1 cellular context compared by ENCODE assay signal in the genomic region with DNA sequence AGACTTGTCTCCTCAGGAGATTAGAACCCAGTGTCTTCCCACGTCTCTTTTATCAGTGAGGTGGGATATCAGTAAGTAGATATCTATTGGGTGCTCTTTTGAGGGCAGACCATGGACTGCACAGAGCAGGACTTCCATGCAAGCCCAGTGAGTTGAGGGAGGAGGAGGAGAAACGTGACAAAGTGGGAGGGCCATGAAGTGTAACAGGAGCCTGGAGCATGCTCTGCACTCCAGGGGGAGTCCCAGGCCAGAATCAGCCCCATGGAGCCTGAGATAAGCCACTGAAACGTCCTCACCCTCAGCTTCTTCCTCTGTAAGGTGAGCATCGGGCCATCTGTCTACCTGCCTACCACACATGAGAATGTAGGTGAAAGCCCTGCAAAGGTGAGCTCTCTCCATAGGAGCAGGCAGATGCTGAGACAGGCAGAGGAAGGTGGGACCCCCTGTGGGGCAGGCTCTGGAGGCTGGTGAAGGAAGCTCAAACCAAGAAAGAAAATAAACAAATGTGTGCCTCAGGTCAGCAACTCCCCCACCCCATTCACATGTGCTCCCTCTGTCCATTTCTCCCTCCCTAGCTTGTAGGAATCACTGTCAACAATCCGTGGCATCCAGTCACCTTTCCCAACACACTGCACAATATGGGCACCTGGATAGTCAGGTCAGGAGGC.
TF ChIP-seq lines count a peak whose summit lies in the region.

No MANE protein-coding gene starts in this region.

TF ChIP-seq in GM23338, 12 proteins besides CTCF, POLR2A, EP300 and RAD21 (continued from another document):
- no peak for TF ChIP-seq ZNF114 (CRISPR knock-in tag; IDR thresholded peaks at IDR 0.05)
- TF ChIP-seq, protein P1, sequence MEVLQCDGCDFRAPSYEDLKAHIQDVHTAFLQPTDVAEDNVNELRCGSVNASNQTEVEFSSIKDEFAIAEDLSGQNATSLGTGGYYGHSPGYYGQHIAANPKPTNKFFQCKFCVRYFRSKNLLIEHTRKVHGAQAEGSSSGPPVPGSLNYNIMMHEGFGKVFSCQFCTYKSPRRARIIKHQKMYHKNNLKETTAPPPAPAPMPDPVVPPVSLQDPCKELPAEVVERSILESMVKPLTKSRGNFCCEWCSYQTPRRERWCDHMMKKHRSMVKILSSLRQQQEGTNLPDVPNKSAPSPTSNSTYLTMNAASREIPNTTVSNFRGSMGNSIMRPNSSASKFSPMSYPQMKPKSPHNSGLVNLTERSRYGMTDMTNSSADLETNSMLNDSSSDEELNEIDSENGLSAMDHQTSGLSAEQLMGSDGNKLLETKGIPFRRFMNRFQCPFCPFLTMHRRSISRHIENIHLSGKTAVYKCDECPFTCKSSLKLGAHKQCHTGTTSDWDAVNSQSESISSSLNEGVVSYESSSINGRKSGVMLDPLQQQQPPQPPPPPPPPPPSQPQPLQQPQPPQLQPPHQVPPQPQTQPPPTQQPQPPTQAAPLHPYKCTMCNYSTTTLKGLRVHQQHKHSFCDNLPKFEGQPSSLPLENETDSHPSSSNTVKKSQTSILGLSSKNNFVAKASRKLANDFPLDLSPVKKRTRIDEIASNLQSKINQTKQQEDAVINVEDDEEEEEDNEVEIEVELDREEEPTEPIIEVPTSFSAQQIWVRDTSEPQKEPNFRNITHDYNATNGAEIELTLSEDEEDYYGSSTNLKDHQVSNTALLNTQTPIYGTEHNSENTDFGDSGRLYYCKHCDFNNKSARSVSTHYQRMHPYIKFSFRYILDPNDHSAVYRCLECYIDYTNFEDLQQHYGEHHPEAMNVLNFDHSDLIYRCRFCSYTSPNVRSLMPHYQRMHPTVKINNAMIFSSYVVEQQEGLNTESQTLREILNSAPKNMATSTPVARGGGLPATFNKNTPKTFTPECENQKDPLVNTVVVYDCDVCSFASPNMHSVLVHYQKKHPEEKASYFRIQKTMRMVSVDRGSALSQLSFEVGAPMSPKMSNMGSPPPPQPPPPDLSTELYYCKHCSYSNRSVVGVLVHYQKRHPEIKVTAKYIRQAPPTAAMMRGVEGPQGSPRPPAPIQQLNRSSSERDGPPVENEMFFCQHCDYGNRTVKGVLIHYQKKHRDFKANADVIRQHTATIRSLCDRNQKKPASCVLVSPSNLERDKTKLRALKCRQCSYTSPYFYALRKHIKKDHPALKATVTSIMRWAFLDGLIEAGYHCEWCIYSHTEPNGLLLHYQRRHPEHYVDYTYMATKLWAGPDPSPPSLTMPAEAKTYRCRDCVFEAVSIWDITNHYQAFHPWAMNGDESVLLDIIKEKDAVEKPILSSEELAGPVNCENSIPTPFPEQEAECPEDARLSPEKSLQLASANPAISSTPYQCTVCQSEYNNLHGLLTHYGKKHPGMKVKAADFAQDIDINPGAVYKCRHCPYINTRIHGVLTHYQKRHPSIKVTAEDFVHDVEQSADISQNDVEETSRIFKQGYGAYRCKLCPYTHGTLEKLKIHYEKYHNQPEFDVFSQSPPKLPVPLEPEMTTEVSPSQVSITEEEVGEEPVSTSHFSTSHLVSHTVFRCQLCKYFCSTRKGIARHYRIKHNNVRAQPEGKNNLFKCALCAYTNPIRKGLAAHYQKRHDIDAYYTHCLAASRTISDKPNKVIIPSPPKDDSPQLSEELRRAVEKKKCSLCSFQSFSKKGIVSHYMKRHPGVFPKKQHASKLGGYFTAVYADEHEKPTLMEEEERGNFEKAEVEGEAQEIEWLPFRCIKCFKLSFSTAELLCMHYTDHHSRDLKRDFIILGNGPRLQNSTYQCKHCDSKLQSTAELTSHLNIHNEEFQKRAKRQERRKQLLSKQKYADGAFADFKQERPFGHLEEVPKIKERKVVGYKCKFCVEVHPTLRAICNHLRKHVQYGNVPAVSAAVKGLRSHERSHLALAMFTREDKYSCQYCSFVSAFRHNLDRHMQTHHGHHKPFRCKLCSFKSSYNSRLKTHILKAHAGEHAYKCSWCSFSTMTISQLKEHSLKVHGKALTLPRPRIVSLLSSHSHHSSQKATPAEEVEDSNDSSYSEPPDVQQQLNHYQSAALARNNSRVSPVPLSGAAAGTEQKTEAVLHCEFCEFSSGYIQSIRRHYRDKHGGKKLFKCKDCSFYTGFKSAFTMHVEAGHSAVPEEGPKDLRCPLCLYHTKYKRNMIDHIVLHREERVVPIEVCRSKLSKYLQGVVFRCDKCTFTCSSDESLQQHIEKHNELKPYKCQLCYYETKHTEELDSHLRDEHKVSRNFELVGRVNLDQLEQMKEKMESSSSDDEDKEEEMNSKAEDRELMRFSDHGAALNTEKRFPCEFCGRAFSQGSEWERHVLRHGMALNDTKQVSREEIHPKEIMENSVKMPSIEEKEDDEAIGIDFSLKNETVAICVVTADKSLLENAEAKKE (CRISPR knock-in tag; IDR thresholded peaks at IDR 0.05): no peak
TF ChIP-seq in GM23338: peak in this region for 0.
